8 cellular contexts compared by ENCODE assay signal in genomic region chr18:63318882-63319382, GRCh38. TPM values are rescaled to one million over a fixed set of nuclear protein-coding genes. Genes with fewer than 3 reads are reported as not detected.
DNase-seq lines count a peak whose midpoint lies in the region; ATAC-seq and TF ChIP-seq lines count a peak whose summit lies in the region.

No MANE protein-coding gene starts in this region.

- no peaks in the 10 kb centered on the region for H4K20me1 ChIP-seq in OCI-LY3 (ENCODE audit: insufficient read depth, low read length)

- TF ChIP-seq CTCF in GM12864 (IDR thresholded peaks at IDR 0.05; ENCODE audit: low read depth, low read length, missing control alignments) (no peak), OCI-LY3 (IDR thresholded peaks at IDR 0.05; ENCODE audit: low read depth, low read length) (no peak; the same call in 1 of the 2 replicates), progenitor cell of endocrine pancreas (IDR thresholded peaks at IDR 0.05; ENCODE audit: unreplicated experiment) (no peak)

- peaks cover 48% of the 10 kb centered on the region for H3K36me3 ChIP-seq in OCI-LY3 (replicated peaks; ENCODE audit: low read depth, low read length)

- H3K36me3 Mint-ChIP-seq in progenitor cell of endocrine pancreas (ENCODE audit: insufficient read depth): no peaks in the 10 kb centered on the region

- peak overlapping the region; percentile 90 for H3K4me3 Mint-ChIP-seq in progenitor cell of endocrine pancreas (ENCODE audit: low read depth)

- no peak for TF ChIP-seq POLR2A in erythroblast (IDR thresholded peaks at IDR 0.05; ENCODE audit: low read length)

- ATAC-seq in GM18867 (IDR thresholded peaks at IDR 0.05; ENCODE audit: unreplicated experiment): no peak

- peaks cover 32% of the 10 kb centered on the region for H3K4me1 ChIP-seq in OCI-LY3 (ENCODE audit: low read length)

- peaks cover 76% of the 10 kb centered on the region for H3K79me2 ChIP-seq in OCI-LY3 (ENCODE audit: low read length)

- H3K27ac Mint-ChIP-seq in progenitor cell of endocrine pancreas: peak overlapping the region; percentile 94

- peak overlapping the region; percentile 94 for H3K4me2 ChIP-seq in OCI-LY3 (ENCODE audit: low read length)

- H3K4me3 ChIP-seq in GM12864 (ENCODE audit: low read depth, low read length): peak overlapping the region; percentile 74
- peak overlapping the region; percentile 79 for H3K4me3 ChIP-seq in OCI-LY3 (ENCODE audit: low read length)

- peaks cover 37% of the 10 kb centered on the region for H3K27me3 Mint-ChIP-seq in progenitor cell of endocrine pancreas

- no peak for DNase-seq in GM12864 (ENCODE audit: low read depth)
- peak; percentile 45 to 52 for DNase-seq in erythroblast (lab: John Stamatoyannopoulos, UW)
- DNase-seq in progenitor cell of endocrine pancreas (ENCODE audit: low spot score, unreplicated experiment): no peak
- no peak for DNase-seq in central memory CD4-positive, alpha-beta T cell
- DNase-seq in GF-D8 (lab: John Stamatoyannopoulos, UW): no peak
- DNase-seq in AG08396 (ENCODE audit: low spot score): no peak

- H2AFZ ChIP-seq in OCI-LY3 (ENCODE audit: low read depth, low read length): no peak overlapping the region

- peak overlapping the region; percentile 88 for H3K27ac ChIP-seq in OCI-LY3 (ENCODE audit: low read length)

- H3K9me3 Mint-ChIP-seq in progenitor cell of endocrine pancreas (ENCODE audit: low read depth): no peaks in the 10 kb centered on the region

- no peaks in the 10 kb centered on the region for H3K9me3 ChIP-seq in OCI-LY3 (ENCODE audit: insufficient read depth, low read length)

- H3K9ac ChIP-seq in OCI-LY3 (ENCODE audit: low read length): peak overlapping the region; percentile 89

- H3K27me3 ChIP-seq in OCI-LY3 (ENCODE audit: low read depth, low read length): no peaks in the 10 kb centered on the region

- H3K4me1 Mint-ChIP-seq in progenitor cell of endocrine pancreas (ENCODE audit: low read depth): peaks cover 18% of the 10 kb centered on the region

RNA-seq across cellular contexts. Expression of gene BCL2, which starts 0.6 kb away (rescaled TPM):
- 3.8 and 4.1 TPM in 2 replicates for total RNA-seq in progenitor cell of endocrine pancreas

RNA-seq across cellular contexts. Expression of gene KDSR, which starts 48.1 kb away (rescaled TPM):
- 38.1 and 38.7 TPM in 2 replicates for total RNA-seq in progenitor cell of endocrine pancreas

Comparison
In these comparisons a context has a peak if more than half of its experiments do, and no peak if none do; other contexts are left out.
1. DNase-seq: peak in erythroblast (2 of 2); none in GM12864 (single experiment), progenitor cell of endocrine pancreas (single experiment), central memory CD4-positive, alpha-beta T cell (single experiment), GF-D8 (single experiment) and AG08396 (single experiment).